Comparison of ENCODE assay signal across 34 cellular contexts in the genomic region with DNA sequence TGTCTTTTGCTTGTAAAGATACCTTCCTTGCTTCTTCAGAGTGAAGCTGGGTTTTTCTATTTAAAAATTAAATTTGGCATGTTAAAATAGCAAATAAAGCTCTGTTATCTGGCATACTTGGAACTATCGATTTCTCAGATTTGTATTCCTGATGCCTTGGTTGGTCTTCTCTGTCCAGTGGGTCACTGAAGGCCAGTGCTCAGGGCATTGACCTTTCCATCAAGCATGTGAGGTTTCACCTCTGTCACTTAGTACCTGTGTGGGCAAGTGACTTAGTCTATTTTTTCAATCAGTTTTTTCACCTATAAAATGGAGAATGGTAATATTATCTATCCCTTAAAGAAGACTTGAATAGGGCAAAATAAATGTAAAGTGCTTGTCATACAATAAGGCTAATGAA.
"Had no signal": no experiment of that assay in that cellular context is flagged by ENCODE, and none has a peak within 500 bp of the region (broad histone marks: within the 10 kb centered on the region; RNA-seq: fewer than 3 reads in every experiment).

No MANE protein-coding gene starts in this region.

- H3K4me3 ChIP-seq: adrenal gland, ascending aorta, body of pancreas, breast epithelium, cardiac muscle cell had no signal

- DNase-seq: activated effector memory CD4-positive, alpha-beta T cell treated with anti-CD3 and anti-CD28 coated beads, Interleukin-2, amount 50 U/mL, for 16 hours; activated effector memory CD4-positive, alpha-beta T cell treated with Interleukin-2 at 50 U/mL for 16 hours; activated gamma-delta T cell; activated gamma-delta T cell treated with Interleukin-2 at 50 U/mL for 16 hours; activated naive CD4-positive, alpha-beta T cell; activated naive CD4-positive, alpha-beta T cell treated with anti-CD3 and anti-CD28 coated beads for 36 hours; activated naive CD4-positive, alpha-beta T cell treated with anti-CD3 and anti-CD28 coated beads, Interleukin-2, amount 10 ng/mL, durations not matched to agents 7 days and 5 days; activated naive CD4-positive, alpha-beta T cell treated with anti-CD3 and anti-CD28 coated beads, Interleukin-2, amount 50 U/mL, for 16 hours; activated naive CD4-positive, alpha-beta T cell treated with Interleukin-2 at 50 U/mL for 16 hours; activated naive CD8-positive, alpha-beta T cell treated with anti-CD3 and anti-CD28 coated beads for 36 hours; activated naive CD8-positive, alpha-beta T cell treated with anti-CD3 and anti-CD28 coated beads, Interleukin-2, amount 10 ng/mL, durations not matched to agents 7 days and 5 days; activated naive CD8-positive, alpha-beta T cell treated with anti-CD3 and anti-CD28 coated beads, Interleukin-2, amount 50 U/mL, for 24 hours; activated T-cell treated with anti-CD3 and anti-CD28 coated beads, Interleukin-2, amount 50 U/mL, for 1 hour; activated T-cell treated with anti-CD3 and anti-CD28 coated beads, Interleukin-2, amount 50 U/mL, for 24 hours; activated T-cell treated with anti-CD3 and anti-CD28 coated beads, Interleukin-2, amount 50 U/mL, for 4 hours; activated T-cell treated with anti-CD3 and anti-CD28 coated beads, Interleukin-2, amount 50 U/mL, for 48 hours; activated T-cell treated with anti-CD3 and anti-CD28 coated beads, Interleukin-2, amount 50 U/mL, for 72 hours; adrenal gland; amniotic stem cell; amygdala; anterior cingulate cortex; aorta; body of pancreas; brain microvascular endothelial cell; caudate nucleus; central memory CD4-positive, alpha-beta T cell; cerebellar nuclear complex had no signal

- FAIRE-seq: astrocyte, bronchial epithelial cell had no signal

- H3K27me3 ChIP-seq: adrenal gland, ascending aorta, body of pancreas, brain microvascular endothelial cell, breast epithelium, cardiac muscle cell had no signal

- H3K27ac ChIP-seq: adrenal gland, ascending aorta, body of pancreas, brain microvascular endothelial cell, breast epithelium, cardiac muscle cell had no signal

- H3K36me3 ChIP-seq: adrenal gland, brain microvascular endothelial cell, breast epithelium, cardiac muscle cell had no signal

- H3K9me3 ChIP-seq: ascending aorta, body of pancreas, breast epithelium had no signal

- ATAC-seq: activated naive CD4-positive, alpha-beta T cell treated with anti-CD3 and anti-CD28 coated beads, Interleukin-2, amount 50 U/mL, for 72 hours; activated naive CD8-positive, alpha-beta T cell treated with anti-CD3 and anti-CD28 coated beads, Interleukin-2, amount 50 U/mL, for 24 hours; activated T-cell treated with anti-CD3 and anti-CD28 coated beads, Interleukin-2, amount 50 U/mL, for 4 hours; activated T-cell treated with anti-CD3 and anti-CD28 coated beads, Interleukin-2, amount 50 U/mL, for 72 hours; activated T-helper 17 cell treated with anti-CD3 and anti-CD28 coated beads, Interleukin-2, amount 50 U/mL, for 72 hours; body of pancreas had no signal
